ENCODE assay signal across 16 cellular contexts in genomic region chr7:115332691-115333090, GRCh38.
DNase-seq lines count a peak whose midpoint lies in the region; ATAC-seq and TF ChIP-seq lines count a peak whose summit lies in the region.
"Had no signal": no experiment of that assay in that cellular context is flagged by ENCODE, and none has a peak within 500 bp of the region (broad histone marks: within the 10 kb centered on the region; RNA-seq: fewer than 3 reads in every experiment).

No MANE protein-coding gene starts in this region.

- H3K4me3 ChIP-seq in AG10803 (ENCODE audit: low read length): no peak overlapping the region
- H3K4me3 ChIP-seq in epithelial cell of esophagus (ENCODE audit: low read length): no peak overlapping the region
- no peak overlapping the region for H3K4me3 ChIP-seq in foreskin fibroblast (ENCODE audit: low read depth in 1 of 2, low read length in 2 of 2)

- no peak for ATAC-seq in HG02678 (IDR thresholded peaks at IDR 0.05; ENCODE audit: unreplicated experiment)
- ATAC-seq: Right ventricle myocardium inferior had no signal

- TF ChIP-seq CTCF in AG10803 (conservative IDR thresholded peaks at IDR 0.05; ENCODE audit: low read length) (no peak), epithelial cell of esophagus (IDR thresholded peaks at IDR 0.05; ENCODE audit: insufficient read depth, low read depth, low read length, missing control alignments) (no peak), foreskin fibroblast (IDR thresholded peaks at IDR 0.05; ENCODE audit: low read depth, low read length) (no peak)

- DNase-seq in AG10803 (ENCODE audit: low read depth) (peak; percentile 21), LHCN-M2 (ENCODE audit: low read depth) (peak; percentile 41), epithelial cell of esophagus (ENCODE audit: low read depth) (peak; percentile 50), foreskin fibroblast (peak; percentile 35 to 69), AG08396 (ENCODE audit: low spot score) (no peak), NCI-H1105 treated with DMSO at 0.1 percent for 48 hours (lab: John Stamatoyannopoulos, UW) (no peak), NCI-H2081 (lab: John Stamatoyannopoulos, UW) (no peak)
- DNase-seq: DMS 273 treated with DMSO at 0.1 percent for 48 hours; DND-41; HCEC 1CT; NCI-H1417; NCI-H187; NCI-H446 treated with DMSO at 0.1 percent for 48 hours; NK-92 treated with Interleukin-12 subunit alpha and Interleukin-12 subunit beta, amount 100 ng/mL, for 24 hours had no signal

Comparison
In these comparisons a context has a peak if more than half of its experiments do, and no peak if none do; other contexts are left out.
1. DNase-seq: peak in AG10803 (single experiment), LHCN-M2 (single experiment), epithelial cell of esophagus (single experiment) and foreskin fibroblast (2 of 2); none in AG08396 (single experiment), NCI-H1105 treated with DMSO at 0.1 percent for 48 hours (single experiment) and NCI-H2081 (0 of 2).